ENCODE assay signal across 11 cellular contexts in genomic region chr7:117332031-117332430, GRCh38. TPM values are rescaled to one million over a fixed set of nuclear protein-coding genes. Genes with fewer than 3 reads are reported as not detected.
"Had no signal": no experiment of that assay in that cellular context is flagged by ENCODE, and none has a peak within 500 bp of the region (broad histone marks: within the 10 kb centered on the region; RNA-seq: fewer than 3 reads in every experiment).

No MANE protein-coding gene starts in this region.

- H3K4me3 ChIP-seq: GM23248, HAP-1 had no signal

- H3K9me3 ChIP-seq: HAP-1 had no signal

- FAIRE-seq: HTR-8/SVneo had no signal

- H3K9ac ChIP-seq: GM23248, KMS-11 had no signal

- H3K27ac ChIP-seq: GM23248, KMS-11 had no signal

- ATAC-seq: HCT116 had no signal

- DNase-seq: GM23248, GOT3, H7, HFFc6, KBM-7 had no signal

- H3K4me2 ChIP-seq: KMS-11 had no signal

- H2AFZ ChIP-seq: GM23248 had no signal

- H3K27ac Mint-ChIP-seq: HFFc6 had no signal

- H3K36me3 ChIP-seq: HAP-1 had no signal

- H3K4me3 Mint-ChIP-seq: HFFc6 had no signal

- H3K4me1 ChIP-seq: HAP-1 had no signal

RNA-seq across cellular contexts. Expression of gene WNT2, which starts 9.2 kb away (rescaled TPM):
- total RNA-seq: H4, H7, HFFc6, HT-29 had no signal
